In genomic region chr13:32381539-32381938, GRCh38 we compare ENCODE assay signal across 9 cellular contexts. TPM values are rescaled to one million over a fixed set of nuclear protein-coding genes. Genes with fewer than 3 reads are reported as not detected.
A peak's percentile ranks its signal among the peaks of the same experiment; 100 is the strongest.
DNase-seq lines count a peak whose midpoint lies in the region; ATAC-seq and TF ChIP-seq lines count a peak whose summit lies in the region.
"Had no signal": no experiment of that assay in that cellular context is flagged by ENCODE, and none has a peak within 500 bp of the region (broad histone marks: within the 10 kb centered on the region; RNA-seq: fewer than 3 reads in every experiment).

No MANE protein-coding gene starts in this region.

- no peak for TF ChIP-seq EP300 in ovary (IDR thresholded peaks at IDR 0.05)

- TF ChIP-seq CTCF in right atrium auricular region (IDR thresholded peaks at IDR 0.05) (peak in 1 of 2 donors; percentile 70), RWPE2 (IDR thresholded peaks at IDR 0.05; ENCODE audit: poor library complexity, severe bottlenecking) (peak; percentile 22), fibroblast of villous mesenchyme (IDR thresholded peaks at IDR 0.05; ENCODE audit: insufficient read depth, low read depth, low read length) (peak; percentile 65), ovary (IDR thresholded peaks at IDR 0.05) (peak; percentile 35 to 62 (median 59)), mesothelial cell of epicardium (IDR thresholded peaks at IDR 0.05; ENCODE audit: unreplicated experiment) (no peak)

- H3K27ac Mint-ChIP-seq in mesothelial cell of epicardium = no peak overlapping the region
- H3K27ac Mint-ChIP-seq: activated T-cell treated with anti-CD3 and anti-CD28 coated beads, Interleukin-2, amount 50 U/mL, for 72 hours had no signal

- H3K4me3 Mint-ChIP-seq in mesothelial cell of epicardium = no peak overlapping the region
- H3K4me3 Mint-ChIP-seq: activated T-cell treated with anti-CD3 and anti-CD28 coated beads, Interleukin-2, amount 50 U/mL, for 72 hours had no signal

- 69 to 71% (median 70%) methylated on average over 3 of the region's 3 CpGs for WGBS in ovary, 3 donors

- H3K36me3 Mint-ChIP-seq in mesothelial cell of epicardium = peaks cover 5% of the 10 kb centered on the region

- H3K9me3 ChIP-seq in right atrium auricular region (no peaks in the 10 kb centered on the region), RWPE2 (ENCODE audit: severe bottlenecking) (no peaks in the 10 kb centered on the region), ovary (no peaks in the 10 kb centered on the region)

- H3K4me1 Mint-ChIP-seq in mesothelial cell of epicardium = no peaks in the 10 kb centered on the region

- no peak for DNase-seq in Right ventricle myocardium superior
- DNase-seq in right atrium auricular region (ENCODE audit: low spot score) = no peak
- no peak for DNase-seq in RWPE2 (ENCODE audit: low spot score)
- peak; percentile 47 for DNase-seq in fibroblast of villous mesenchyme (ENCODE audit: low read depth)
- peak in 2 of 5 donors; percentile 14 to 33 for DNase-seq in ovary
- no peak for DNase-seq in T-helper 9 cell
- no peak for DNase-seq in NCI-H524 treated with DMSO at 0.1 percent for 48 hours (lab: John Stamatoyannopoulos, UW)
- no peak for DNase-seq in mesothelial cell of epicardium (ENCODE audit: low spot score in 2 of 2, unreplicated experiment in 2 of 2)
- DNase-seq: activated T-cell treated with anti-CD3 and anti-CD28 coated beads, Interleukin-2, amount 50 U/mL, for 72 hours had no signal

- H3K27me3 ChIP-seq in right atrium auricular region = no peaks in the 10 kb centered on the region
- H3K27me3 ChIP-seq in RWPE2 (ENCODE audit: insufficient read depth, poor library complexity, severe bottlenecking) = no peaks in the 10 kb centered on the region
- no peaks in the 10 kb centered on the region for H3K27me3 ChIP-seq in ovary

- ATAC-seq in Right ventricle myocardium superior (ENCODE audit: poor library complexity) = peak; percentile 70
- ATAC-seq in RWPE2 (ENCODE audit: low read depth) = no peak

- H3K4me3 ChIP-seq in right atrium auricular region (no peak overlapping the region), RWPE2 (ENCODE audit: severe bottlenecking) (no peak overlapping the region), fibroblast of villous mesenchyme (ENCODE audit: low read depth, low read length) (no peak overlapping the region), ovary (no peak overlapping the region)

- H3K27ac ChIP-seq in right atrium auricular region = no peak overlapping the region
- H3K27ac ChIP-seq in RWPE2 (ENCODE audit: poor library complexity, severe bottlenecking) = no peak overlapping the region
- H3K27ac ChIP-seq in ovary = no peak overlapping the region

- H3K4me1 ChIP-seq in right atrium auricular region (no peaks in the 10 kb centered on the region), RWPE2 (ENCODE audit: insufficient read depth, poor library complexity, severe bottlenecking) (no peaks in the 10 kb centered on the region), ovary (ENCODE audit: insufficient read depth) (peaks cover 1% of the 10 kb centered on the region)

- no peak for TF ChIP-seq POLR2A in ovary (IDR thresholded peaks at IDR 0.05)

- H3K9me3 Mint-ChIP-seq in mesothelial cell of epicardium = no peaks in the 10 kb centered on the region
- H3K9me3 Mint-ChIP-seq: activated T-cell treated with anti-CD3 and anti-CD28 coated beads, Interleukin-2, amount 50 U/mL, for 72 hours had no signal

- H3K36me3 ChIP-seq in right atrium auricular region (no peaks in the 10 kb centered on the region), RWPE2 (ENCODE audit: low read depth) (peaks cover 62% of the 10 kb centered on the region), ovary (no peaks in the 10 kb centered on the region)

- H3K27me3 Mint-ChIP-seq in mesothelial cell of epicardium (ENCODE audit: low read depth) = no peaks in the 10 kb centered on the region

- intact Hi-C loops in Right ventricle myocardium superior (cut with DNase I) = loop anchor here (5.0 kb wide), 1 partner anchor 201 kb away; no protein-coding TSS in a partner anchor
- intact Hi-C loops in ovary (cut with DNase I) = loop anchor here in 2 of 4 donors (5.0 to 10.0 kb wide), 3 partner anchors 161 to 201 kb away; no protein-coding TSS in a partner anchor

RNA-seq across cellular contexts. Expression of gene N4BP2L1, which starts 46.4 kb away (rescaled TPM):
- 3.7 TPM for total RNA-seq in Right ventricle myocardium superior
- total RNA-seq in right atrium auricular region = 1 to 10 TPM; 3.4 to 5.7 TPM
- total RNA-seq in fibroblast of villous mesenchyme = 1.3 and 1.7 TPM in 2 replicates
- 10 to 100 TPM; 22.1 to 63.4 (median 30.1) TPM for total RNA-seq in ovary
- 10 to 100 TPM; 30.6 to 42.5 TPM for polyA plus RNA-seq in ovary
- total RNA-seq in mesothelial cell of epicardium = 12.6 to 13.7 TPM (median 13.4 TPM) in 3 replicates
